27 cellular contexts compared by ENCODE assay signal in genomic region chr13:46906440-46906839, GRCh38. TPM values are rescaled to one million over a fixed set of nuclear protein-coding genes. Genes with fewer than 3 reads are reported as not detected.
"Had no signal": no experiment of that assay in that cellular context is flagged by ENCODE, and none has a peak within 500 bp of the region (broad histone marks: within the 10 kb centered on the region; RNA-seq: fewer than 3 reads in every experiment).

No MANE protein-coding gene starts in this region.

- H3K4me1 ChIP-seq: left ventricle myocardium inferior, stomach, testis, thyroid gland, transverse colon, upper lobe of left lung, vagina had no signal

- H3K27ac ChIP-seq: left ventricle myocardium inferior, ovary, skin epidermis, stomach, testis, thyroid gland, transverse colon, upper lobe of left lung, vagina had no signal

- H3K27me3 ChIP-seq: ovary, stomach, testis, thyroid gland, upper lobe of left lung, vagina had no signal

- ATAC-seq: mucosa of descending colon; naive thymus-derived CD4-positive, alpha-beta T cell; natural killer cell treated with Interleukin-12 subunit alpha and Interleukin-12 subunit beta and Interleukin-15 and Interleukin-18, amount 100 ng/mL, for 72 hours; right cardiac atrium; sciatic nerve; stimulated activated naive B cell treated with anti-CD40 and anti-IgM and Interleukin-4, amounts not matched to agents 10 μg/mL and 1 μg/mL and 100 μg/mL, for 72 hours; stimulated activated naive CD8-positive, alpha-beta T cell treated with anti-CD3 and anti-CD28 coated beads, Interleukin-15, Interleukin-2, amounts not matched to agents 100 U/mL and 50 U/mL, for 24 hours had no signal

- H3K9me3 ChIP-seq: left ventricle myocardium inferior, mucosa of descending colon, ovary, stomach, testis, thyroid gland, transverse colon, upper lobe of left lung, vagina had no signal

- DNase-seq: islet precursor cell; left ventricle myocardium inferior; midbrain; mucosa of descending colon; naive thymus-derived CD4-positive, alpha-beta T cell; ovary; right cardiac atrium; stimulated activated CD4-positive, alpha-beta T cell treated with anti-CD3 and anti-CD28 coated beads, Interleukin-12 subunit alpha, Interleukin-12 subunit beta, amount 100 ng/mL, for 4 hours; stimulated activated CD4-positive, alpha-beta T cell treated with anti-CD3 and anti-CD28 coated beads, Interleukin-15, amount 100 ng/mL, for 24 hours; stimulated activated CD4-positive, alpha-beta T cell treated with anti-CD3 and anti-CD28 coated beads, Interleukin-2, amount 100 ng/mL, for 24 hours; stimulated activated CD4-positive, alpha-beta T cell treated with anti-CD3 and anti-CD28 coated beads, Interleukin-4, amount 100 ng/mL, for 1 hour; stimulated activated naive B cell treated with anti-CD40 and anti-IgM and Interleukin-4, amounts not matched to agents 10 μg/mL and 1 μg/mL and 100 μg/mL, for 72 hours; stimulated activated naive CD8-positive, alpha-beta T cell treated with anti-CD3 and anti-CD28 coated beads, Interleukin-15, Interleukin-2, amounts not matched to agents 100 U/mL and 50 U/mL, for 24 hours; stomach; testis; thyroid gland; transverse colon; upper lobe of left lung had no signal

- H3K36me3 ChIP-seq: left ventricle myocardium inferior, ovary, stomach, thyroid gland, transverse colon, upper lobe of left lung, vagina had no signal

- H3K4me3 ChIP-seq: left ventricle myocardium inferior, lung, mucosa of descending colon, ovary, skin epidermis, stomach, testis, thyroid gland, transverse colon, upper lobe of left lung, vagina had no signal

RNA-seq across cellular contexts. Expression of gene HTR2A, which starts 9.6 kb away (rescaled TPM):
- total RNA-seq: kidney epithelial cell; naive thymus-derived CD4-positive, alpha-beta T cell; natural killer cell treated with Interleukin-12 subunit alpha and Interleukin-12 subunit beta and Interleukin-15 and Interleukin-18, amount 100 ng/mL, for 72 hours; progenitor cell of endocrine pancreas; pulmonary artery endothelial cell; renal cortical epithelial cell had no signal
- polyA plus RNA-seq: naive thymus-derived CD4-positive, alpha-beta T cell had no signal
